Comparison of ENCODE assay signal across 8 cellular contexts in the genomic region with DNA sequence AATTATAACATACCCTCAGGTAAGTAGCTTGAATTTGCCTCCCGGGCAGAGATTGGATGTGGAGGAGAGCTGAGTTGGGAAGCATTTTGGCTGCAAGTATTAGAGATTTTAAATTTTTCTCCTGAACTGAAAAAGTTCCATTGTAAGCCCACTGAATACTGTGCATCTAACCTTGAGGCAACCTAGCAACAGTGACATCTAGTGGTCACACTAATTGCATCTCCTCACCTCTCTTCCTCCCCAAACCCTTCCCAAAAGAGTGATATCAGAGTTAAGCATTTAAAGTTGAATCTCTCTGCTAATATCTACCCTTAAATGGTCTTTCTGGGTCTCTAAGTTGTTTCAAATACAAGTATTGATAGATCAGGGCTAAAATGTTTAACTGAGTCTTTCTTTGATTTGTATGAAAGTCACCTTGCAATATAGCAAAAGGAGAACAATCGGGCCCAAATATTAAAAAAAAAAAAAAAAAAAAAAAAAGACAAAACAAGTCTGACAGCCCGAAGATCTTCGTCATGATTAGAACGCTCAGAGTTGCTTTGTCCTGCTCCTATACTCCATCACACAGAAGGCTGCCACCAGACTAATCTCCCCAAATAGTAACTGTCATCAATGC. TPM values are rescaled to one million over a fixed set of nuclear protein-coding genes. Genes with fewer than 3 reads are reported as not detected.
A peak's percentile ranks its signal among the peaks of the same experiment; 100 is the strongest.
DNase-seq lines count a peak whose midpoint lies in the region; ATAC-seq and TF ChIP-seq lines count a peak whose summit lies in the region.

No MANE protein-coding gene starts in this region.

- H3K9me3 Mint-ChIP-seq in immature natural killer cell: no peaks in the 10 kb centered on the region

- DNase-seq in DMS153 (lab: John Stamatoyannopoulos, UW) (peak; percentile 18), NCI-H748 treated with DMSO at 0.1 percent for 48 hours (lab: John Stamatoyannopoulos, UW) (peak; percentile 71), brain microvascular endothelial cell (peak; percentile 39), immature natural killer cell (peak; percentile 9 to 26 (median 20)), stomach (no peak), ureter (ENCODE audit: low spot score) (no peak)

- H3K27ac ChIP-seq in brain microvascular endothelial cell (no peak overlapping the region), stomach (no peak overlapping the region)

- no peak overlapping the region for H3K27ac Mint-ChIP-seq in immature natural killer cell

- peak; percentile 89 for ATAC-seq in GM19351 (IDR thresholded peaks at IDR 0.05; ENCODE audit: unreplicated experiment)
- ATAC-seq in HG03521 (IDR thresholded peaks at IDR 0.05; ENCODE audit: unreplicated experiment): peak; percentile 56

- H3K27me3 ChIP-seq in brain microvascular endothelial cell (replicated peaks): no peaks in the 10 kb centered on the region
- no peaks in the 10 kb centered on the region for H3K27me3 ChIP-seq in stomach

- H3K4me1 ChIP-seq in stomach: no peaks in the 10 kb centered on the region

- WGBS in stomach, 5 donors: 39 to 54% (median 50%) methylated on average over 5 of the region's 5 CpGs

- H3K36me3 Mint-ChIP-seq in immature natural killer cell: no peaks in the 10 kb centered on the region

- no peak overlapping the region for H3K4me3 ChIP-seq in brain microvascular endothelial cell (ENCODE audit: low read depth, low read length)
- no peak overlapping the region for H3K4me3 ChIP-seq in stomach

- in situ Hi-C loops in brain microvascular endothelial cell (cut with HindIII; ENCODE audit: low pct_ligation_motif_present, low sequenced_read_pairs): no loop called here

- no peak for TF ChIP-seq EP300 in stomach (IDR thresholded peaks at IDR 0.05)

- H3K4me3 Mint-ChIP-seq in immature natural killer cell: no peak overlapping the region

- no peaks in the 10 kb centered on the region for H3K4me1 Mint-ChIP-seq in immature natural killer cell

- no peaks in the 10 kb centered on the region for H3K9me3 ChIP-seq in stomach

- H3K27me3 Mint-ChIP-seq in immature natural killer cell (ENCODE audit: low read depth in 3 of 3): peaks cover 0 to 5% (median 5%) of the 10 kb centered on the region in 3 donors

- intact Hi-C loops in stomach (cut with DNase I; ENCODE audit: low total_unique reads): no loop called here

- TF ChIP-seq POLR2A in stomach (IDR thresholded peaks at IDR 0.05): no peak

- peak; percentile 73 for TF ChIP-seq CTCF in brain microvascular endothelial cell (IDR thresholded peaks at IDR 0.05; ENCODE audit: low read depth, low read length, missing control alignments)
- TF ChIP-seq CTCF in stomach (IDR thresholded peaks at IDR 0.05): peak in 4 of 7 experiments; percentile 36 to 58 (median 52)

- no peaks in the 10 kb centered on the region for H3K36me3 ChIP-seq in brain microvascular endothelial cell (replicated peaks)
- H3K36me3 ChIP-seq in stomach: no peaks in the 10 kb centered on the region

RNA-seq across cellular contexts. Expression of a gene that starts 40.4 kb away (rescaled TPM):
- polyA plus RNA-seq in immature natural killer cell (not detected), stomach (under 1 TPM in 1 of 3 donors, not detected in 2; 0.23 TPM)
- total RNA-seq in stomach (10 to 100 TPM in 1 of 5 donors, not detected in 4; 11.7 TPM), ureter (not detected)

RNA-seq across cellular contexts. Expression of a gene that starts 52.4 kb away (rescaled TPM):
- 10 to 100 TPM; 34.5 to 48.1 (median 36.8) TPM for polyA plus RNA-seq in immature natural killer cell
- 10 to 100 TPM in 1 of 5 donors, 1 to 10 TPM in 4; 2.9 to 11.7 (median 4.3) TPM for total RNA-seq in stomach
- polyA plus RNA-seq in stomach: 10 to 100 TPM in 2 of 3 donors, 1 to 10 TPM in 1; 8.5 to 18.2 (median 14.1) TPM
- total RNA-seq in ureter: 27.4 TPM

RNA-seq across cellular contexts. Expression of a gene that starts 59.7 kb away (rescaled TPM):
- polyA plus RNA-seq in immature natural killer cell (not detected), stomach (under 1 TPM in 1 of 3 donors, not detected in 2; 0.08 TPM)
- total RNA-seq in stomach (not detected), ureter (not detected)

Comparison
In these comparisons a context has a peak if more than half of its experiments do, and no peak if none do; other contexts are left out.
1. DNase-seq: peak in DMS153 (single experiment), NCI-H748 treated with DMSO at 0.1 percent for 48 hours (single experiment), brain microvascular endothelial cell (single experiment) and immature natural killer cell (3 of 3); none in stomach (single experiment) and ureter (single experiment).